Comparison of ENCODE assay signal across 25 cellular contexts in genomic region chr13:42899266-42899665, GRCh38.
DNase-seq lines count a peak whose midpoint lies in the region; ATAC-seq and TF ChIP-seq lines count a peak whose summit lies in the region.
"Had no signal": no experiment of that assay in that cellular context is flagged by ENCODE, and none has a peak within 500 bp of the region (broad histone marks: within the 10 kb centered on the region; RNA-seq: fewer than 3 reads in every experiment).

No MANE protein-coding gene starts in this region.

- no peak overlapping the region for H3K27ac ChIP-seq in psoas muscle
- H3K27ac ChIP-seq: esophagus squamous epithelium, stomach had no signal

- intact Hi-C loops in activated T-helper 1 cell treated with anti-CD3 and anti-CD28 coated beads, Interleukin-12 subunit alpha, Interleukin-12 subunit beta, Interleukin-2, Interleukin-4 antibody, amounts not matched to agents 30 ng/mL and 10 ng/mL and 1 ng/mL, durations not matched to agents 14 hours and 24 hours and 36 hours (cut with micrococcal nuclease) = no loop called here
- intact Hi-C loops in psoas muscle (cut with DNase I) = no loop called here

- no peaks in the 10 kb centered on the region for H3K27me3 Mint-ChIP-seq in activated T-helper 1 cell treated with anti-CD3 and anti-CD28 coated beads, Interleukin-12 subunit alpha, Interleukin-12 subunit beta, Interleukin-2, Interleukin-4 antibody, amounts not matched to agents 30 ng/mL and 10 ng/mL and 1 ng/mL, durations not matched to agents 14 hours and 24 hours and 36 hours (ENCODE audit: insufficient read depth)
- H3K27me3 Mint-ChIP-seq in natural killer cell treated with Interleukin-12 subunit alpha and Interleukin-12 subunit beta and Interleukin-15 and Interleukin-18, amount 100 ng/mL, for 72 hours = no peaks in the 10 kb centered on the region
- H3K27me3 Mint-ChIP-seq: activated naive CD8-positive, alpha-beta T cell; type B pancreatic cell had no signal

- H3K4me3 ChIP-seq in GM12865 (ENCODE audit: low read depth, low read length) = no peak overlapping the region
- H3K4me3 ChIP-seq in psoas muscle = no peak overlapping the region
- H3K4me3 ChIP-seq: esophagus squamous epithelium, spleen, stomach had no signal

- H3K9me3 Mint-ChIP-seq in activated T-helper 1 cell treated with anti-CD3 and anti-CD28 coated beads, Interleukin-12 subunit alpha, Interleukin-12 subunit beta, Interleukin-2, Interleukin-4 antibody, amounts not matched to agents 30 ng/mL and 10 ng/mL and 1 ng/mL, durations not matched to agents 14 hours and 24 hours and 36 hours = no peaks in the 10 kb centered on the region
- no peaks in the 10 kb centered on the region for H3K9me3 Mint-ChIP-seq in natural killer cell treated with Interleukin-12 subunit alpha and Interleukin-12 subunit beta and Interleukin-15 and Interleukin-18, amount 100 ng/mL, for 72 hours
- H3K9me3 Mint-ChIP-seq: CD8-positive, alpha-beta T cell; type B pancreatic cell had no signal

- peaks cover under 1% of the 10 kb centered on the region for H3K4me1 ChIP-seq in psoas muscle

- H3K36me3 Mint-ChIP-seq in activated T-helper 1 cell treated with anti-CD3 and anti-CD28 coated beads, Interleukin-12 subunit alpha, Interleukin-12 subunit beta, Interleukin-2, Interleukin-4 antibody, amounts not matched to agents 30 ng/mL and 10 ng/mL and 1 ng/mL, durations not matched to agents 14 hours and 24 hours and 36 hours (ENCODE audit: low read depth) = peaks cover 51% of the 10 kb centered on the region
- peaks cover 13% of the 10 kb centered on the region for H3K36me3 Mint-ChIP-seq in natural killer cell treated with Interleukin-12 subunit alpha and Interleukin-12 subunit beta and Interleukin-15 and Interleukin-18, amount 100 ng/mL, for 72 hours
- H3K36me3 Mint-ChIP-seq: type B pancreatic cell had no signal

- peak; percentile 28 for DNase-seq in GM12865 (ENCODE audit: low read depth)
- no peak for DNase-seq in activated T-helper 1 cell treated with anti-CD3 and anti-CD28 coated beads, Interleukin-12 subunit alpha, Interleukin-12 subunit beta, Interleukin-2, Interleukin-4 antibody, amounts not matched to agents 30 ng/mL and 10 ng/mL and 1 ng/mL, durations not matched to agents 14 hours and 24 hours and 36 hours (ENCODE audit: low spot score)
- DNase-seq in psoas muscle = no peak
- DNase-seq in natural killer cell treated with Interleukin-12 subunit alpha and Interleukin-12 subunit beta and Interleukin-15 and Interleukin-18, amount 100 ng/mL, for 72 hours (ENCODE audit: low spot score) = no peak
- DNase-seq in NCI-H187 (lab: John Stamatoyannopoulos, UW) = no peak
- no peak for DNase-seq in activated CD4-positive, CD25-positive, alpha-beta regulatory T cell treated with anti-CD3 and anti-CD28 coated beads, Interleukin-2, amount 50 U/mL, for 72 hours
- DNase-seq: activated CD4-positive, alpha-beta T cell treated with anti-CD3 and anti-CD28 coated beads, Interleukin-2, amount 50 U/mL, for 48 hours; CD8-positive, alpha-beta T cell; DMS53; effector CD8-positive, alpha-beta T cell; esophagus squamous epithelium; HCEC 1CT; MM.1S; NCI-H146; NCI-H2171 treated with DMSO at 0.1 percent for 48 hours; NCI-H69; occipital lobe; retina; spleen; stimulated activated CD4-positive, alpha-beta T cell treated with anti-CD3 and anti-CD28 coated beads, Interleukin-4, amount 100 ng/mL, for 24 hours; stomach had no signal

- ATAC-seq in GM18511 (IDR thresholded peaks at IDR 0.05; ENCODE audit: unreplicated experiment) = peak; percentile 49
- peak; percentile 89 for ATAC-seq in GM21723 (IDR thresholded peaks at IDR 0.05; ENCODE audit: unreplicated experiment)
- ATAC-seq in psoas muscle = no peak
- no peak for ATAC-seq in natural killer cell treated with Interleukin-12 subunit alpha and Interleukin-12 subunit beta and Interleukin-15 and Interleukin-18, amount 100 ng/mL, for 72 hours
- ATAC-seq: CD8-positive, alpha-beta T cell had no signal

- H3K4me3 Mint-ChIP-seq in activated T-helper 1 cell treated with anti-CD3 and anti-CD28 coated beads, Interleukin-12 subunit alpha, Interleukin-12 subunit beta, Interleukin-2, Interleukin-4 antibody, amounts not matched to agents 30 ng/mL and 10 ng/mL and 1 ng/mL, durations not matched to agents 14 hours and 24 hours and 36 hours = no peak overlapping the region
- H3K4me3 Mint-ChIP-seq in natural killer cell treated with Interleukin-12 subunit alpha and Interleukin-12 subunit beta and Interleukin-15 and Interleukin-18, amount 100 ng/mL, for 72 hours = no peak overlapping the region
- H3K4me3 Mint-ChIP-seq: activated naive CD8-positive, alpha-beta T cell; CD8-positive, alpha-beta T cell; type B pancreatic cell had no signal

- H3K36me3 ChIP-seq in psoas muscle (ENCODE audit: insufficient read depth in 1 of 2, low read depth in 1 of 2) = no peaks in the 10 kb centered on the region
- H3K36me3 ChIP-seq: esophagus squamous epithelium had no signal

- H3K4me1 Mint-ChIP-seq in activated T-helper 1 cell treated with anti-CD3 and anti-CD28 coated beads, Interleukin-12 subunit alpha, Interleukin-12 subunit beta, Interleukin-2, Interleukin-4 antibody, amounts not matched to agents 30 ng/mL and 10 ng/mL and 1 ng/mL, durations not matched to agents 14 hours and 24 hours and 36 hours (ENCODE audit: low read depth) = peaks cover 8% of the 10 kb centered on the region
- peaks cover 4 to 7% of the 10 kb centered on the region in 2 donors for H3K4me1 Mint-ChIP-seq in natural killer cell treated with Interleukin-12 subunit alpha and Interleukin-12 subunit beta and Interleukin-15 and Interleukin-18, amount 100 ng/mL, for 72 hours (ENCODE audit: low read depth in 2 of 2)

- no peaks in the 10 kb centered on the region for H3K9me3 ChIP-seq in psoas muscle
- H3K9me3 ChIP-seq: esophagus squamous epithelium, spleen, stomach had no signal

- 72 to 81% (median 77%) methylated on average over 3 of the region's 3 CpGs for WGBS in psoas muscle, 3 donors

- TF ChIP-seq CTCF in GM12865 (IDR thresholded peaks at IDR 0.05; ENCODE audit: insufficient read depth, low read depth, low read length, missing control alignments) (no peak), psoas muscle (IDR thresholded peaks at IDR 0.05) (no peak)

- peak overlapping the region; percentile 36 for H3K27ac Mint-ChIP-seq in activated T-helper 1 cell treated with anti-CD3 and anti-CD28 coated beads, Interleukin-12 subunit alpha, Interleukin-12 subunit beta, Interleukin-2, Interleukin-4 antibody, amounts not matched to agents 30 ng/mL and 10 ng/mL and 1 ng/mL, durations not matched to agents 14 hours and 24 hours and 36 hours
- no peak overlapping the region for H3K27ac Mint-ChIP-seq in natural killer cell treated with Interleukin-12 subunit alpha and Interleukin-12 subunit beta and Interleukin-15 and Interleukin-18, amount 100 ng/mL, for 72 hours
- H3K27ac Mint-ChIP-seq: activated naive CD8-positive, alpha-beta T cell; CD8-positive, alpha-beta T cell; type B pancreatic cell had no signal

- no peaks in the 10 kb centered on the region for H3K27me3 ChIP-seq in psoas muscle (ENCODE audit: insufficient read depth in 3 of 3, low read length in 2 of 3)
- H3K27me3 ChIP-seq: esophagus squamous epithelium, spleen, stomach had no signal

Comparison
In these comparisons a context has a peak if more than half of its experiments do, and no peak if none do; other contexts are left out.
1. ATAC-seq: peak in GM18511 (single experiment) and GM21723 (single experiment); none in psoas muscle (0 of 4) and natural killer cell treated with Interleukin-12 subunit alpha and Interleukin-12 subunit beta and Interleukin-15 and Interleukin-18, amount 100 ng/mL, for 72 hours (0 of 2).